ENCODE assay signal across 12 cellular contexts in genomic region chr10:124713679-124714298, GRCh38. TPM values are rescaled to one million over a fixed set of nuclear protein-coding genes. Genes with fewer than 3 reads are reported as not detected.
A peak's percentile ranks its signal among the peaks of the same experiment; 100 is the strongest.
DNase-seq lines count a peak whose midpoint lies in the region; ATAC-seq and TF ChIP-seq lines count a peak whose summit lies in the region.
"Had no signal": no experiment of that assay in that cellular context is flagged by ENCODE, and none has a peak within 500 bp of the region (broad histone marks: within the 10 kb centered on the region; RNA-seq: fewer than 3 reads in every experiment).

No MANE protein-coding gene starts in this region.

- H3K4me1 ChIP-seq in HEK293 (ENCODE audit: control insufficient read depth, insufficient read depth, low read length), result 0 out of 2 replicates have a peak, but pooled peaks cover 3% of the 10 kb centered on the region
- H3K4me1 ChIP-seq in esophagus squamous epithelium, result peaks cover 48 to 99% (median 66%) of the 10 kb centered on the region in 3 donors
- peaks cover 73 to 100% (median 96%) of the 10 kb centered on the region in 6 donors for H3K4me1 ChIP-seq in spleen
- peaks cover 67% of the 10 kb centered on the region for H3K4me1 ChIP-seq in suprapubic skin

- peak overlapping the region; percentile 86 for H3K27ac Mint-ChIP-seq in CD4-positive, alpha-beta T cell
- H3K27ac Mint-ChIP-seq: activated CD4-positive, alpha-beta T cell treated with anti-CD3 and anti-CD28 coated beads, Interleukin-2, amount 10 ng/mL, durations not matched to agents 24 days and 14 days had no signal

- no peak for TF ChIP-seq CTCF in CD4-positive, alpha-beta T cell (IDR thresholded peaks at IDR 0.05)
- TF ChIP-seq CTCF in HEK293 (tag by site-specific recombination; IDR thresholded peaks at IDR 0.05) (no peak), esophagus squamous epithelium (IDR thresholded peaks at IDR 0.05) (peak in 1 of 6 experiments; percentile 7), spleen (IDR thresholded peaks at IDR 0.05 in 8 of 11, conservative IDR thresholded peaks at IDR 0.05 in 3 of 11) (peak in 1 of 11 experiments; percentile 26), suprapubic skin (IDR thresholded peaks at IDR 0.05) (no peak)

- H3K4me3 Mint-ChIP-seq in CD4-positive, alpha-beta T cell, result peak overlapping the region; percentile 22
- H3K4me3 Mint-ChIP-seq: activated CD4-positive, alpha-beta T cell treated with anti-CD3 and anti-CD28 coated beads, Interleukin-2, amount 10 ng/mL, durations not matched to agents 24 days and 14 days; dendritic cell treated with granulocyte-macrophage colony-stimulating factor and Interleukin-4, amounts not matched to agents 40 ng/mL and 50 ng/mL, for 4 days had no signal

- H3K36me3 ChIP-seq in HEK293 (ENCODE audit: control insufficient read depth in 2 of 2, insufficient read depth in 1 of 2, low read length in 2 of 2), result peaks cover 0 to 5% of the 10 kb centered on the region in 2 experiments; a peak in 2 of 3 replicates
- no peaks in the 10 kb centered on the region for H3K36me3 ChIP-seq in esophagus squamous epithelium
- peaks cover 0 to 7% (median 0%) of the 10 kb centered on the region in 6 donors for H3K36me3 ChIP-seq in spleen
- no peaks in the 10 kb centered on the region for H3K36me3 ChIP-seq in suprapubic skin

- DNase-seq in CD4-positive, alpha-beta T cell, result no peak
- DNase-seq in esophagus squamous epithelium (lab: John Stamatoyannopoulos, UW) (no peak), spleen (no peak), suprapubic skin (ENCODE audit: low spot score in 2 of 2) (no peak)
- no peak for DNase-seq in activated CD4-positive, alpha-beta T cell treated with anti-CD3 and anti-CD28 coated beads, Interleukin-2, amount 50 U/mL, for 48 hours
- DNase-seq: activated CD4-positive, alpha-beta T cell treated with anti-CD3 and anti-CD28 coated beads, Interleukin-2, amount 10 ng/mL, durations not matched to agents 24 days and 14 days; NCI-H2081; RPMI8226 had no signal

- TF ChIP-seq POLR2A in esophagus squamous epithelium (IDR thresholded peaks at IDR 0.05) (no peak), spleen (IDR thresholded peaks at IDR 0.05) (no peak), suprapubic skin (IDR thresholded peaks at IDR 0.05) (no peak)

- H3K27me3 ChIP-seq in CD4-positive, alpha-beta T cell (ENCODE audit: control insufficient read depth, insufficient read depth, low read length), result no peaks in the 10 kb centered on the region
- H3K27me3 ChIP-seq in esophagus squamous epithelium (no peaks in the 10 kb centered on the region), spleen (replicated peaks in 1 of 7) (no peaks in the 10 kb centered on the region), suprapubic skin (no peaks in the 10 kb centered on the region)

- H3K27me3 Mint-ChIP-seq in CD4-positive, alpha-beta T cell, result no peaks in the 10 kb centered on the region
- H3K27me3 Mint-ChIP-seq: activated CD4-positive, alpha-beta T cell treated with anti-CD3 and anti-CD28 coated beads, Interleukin-2, amount 10 ng/mL, durations not matched to agents 24 days and 14 days; dendritic cell treated with granulocyte-macrophage colony-stimulating factor and Interleukin-4, amounts not matched to agents 40 ng/mL and 50 ng/mL, for 4 days had no signal

- intact Hi-C loops in CD4-positive, alpha-beta T cell (cut with DNase I, micrococcal nuclease), result no loop called here
- intact Hi-C loops in esophagus squamous epithelium (cut with DNase I), result no loop called here
- intact Hi-C loops in spleen (cut with DNase I; ENCODE audit: low total_unique reads), result loop anchor here (10.0 kb wide), 1 partner anchor 49 kb away; no protein-coding TSS in a partner anchor

- no peak overlapping the region for H3K27ac ChIP-seq in CD4-positive, alpha-beta T cell (ENCODE audit: low read depth, low read length)
- H3K27ac ChIP-seq in HEK293 (ENCODE audit: extremely low read depth, low read depth, low read length), result no peak overlapping the region
- peak overlapping the region in 3 of 4 donors; percentile 42 to 64 (median 53) for H3K27ac ChIP-seq in esophagus squamous epithelium
- H3K27ac ChIP-seq in spleen, result peak overlapping the region in 7 of 8 donors; percentile 0 to 95 (median 60)
- no peak overlapping the region for H3K27ac ChIP-seq in suprapubic skin

- H3K36me3 Mint-ChIP-seq in CD4-positive, alpha-beta T cell (ENCODE audit: low read depth), result no peaks in the 10 kb centered on the region

- TF ChIP-seq EP300 in suprapubic skin (IDR thresholded peaks at IDR 0.05), result no peak

- ATAC-seq in CD4-positive, alpha-beta T cell (ENCODE audit: poor library complexity), result no peak
- no peak for ATAC-seq in GM21381 (IDR thresholded peaks at IDR 0.05; ENCODE audit: unreplicated experiment)
- ATAC-seq: left lobe of liver had no signal

- H3K4me3 ChIP-seq in HEK293 (ENCODE audit: low read depth, low read length) (no peak overlapping the region), esophagus squamous epithelium (no peak overlapping the region), spleen (no peak overlapping the region), suprapubic skin (no peak overlapping the region)

- 57 to 61% methylated on average over 10 of the region's 10 CpGs for WGBS in esophagus squamous epithelium, 2 donors
- WGBS in spleen, 5 donors, result 45 to 55% (median 49%) methylated on average over 10 of the region's 10 CpGs
- WGBS in suprapubic skin, result 61% methylated on average over 10 of the region's 10 CpGs

- CTCF ChIA-PET in CD4-positive, alpha-beta T cell (lab: Charles Lee), result interaction anchor here (1.8 to 17.5 kb wide), 2 partner anchors 17 to 21 kb away, joined by 4 to 253 read pairs; no protein-coding TSS in a partner anchor
- CTCF ChIA-PET in HEK293 (lab: Yijun Ruan, JAX), result interaction anchor here (0.6 kb wide), 2 partner anchors 63 to 66 kb away, joined by 3 read pairs; no protein-coding TSS in a partner anchor

- POLR2A ChIA-PET in CD4-positive, alpha-beta T cell (lab: Charles Lee), result interaction anchor here (0.8 to 6.7 kb wide), 6 partner anchors 8 to 102 kb away, joined by 3 to 133 read pairs (median 4); no protein-coding TSS in a partner anchor
- POLR2A ChIA-PET in HEK293 (lab: Yijun Ruan, JAX), result interaction anchor here (0.5 kb wide), 1 partner anchor 18 kb away, joined by 3 read pairs; no protein-coding TSS in a partner anchor

- no peaks in the 10 kb centered on the region for H3K9me3 ChIP-seq in CD4-positive, alpha-beta T cell (ENCODE audit: control insufficient read depth, low read length)
- H3K9me3 ChIP-seq in HEK293 (ENCODE audit: control insufficient read depth, insufficient read depth, low read depth, low read length), result no peaks in the 10 kb centered on the region
- H3K9me3 ChIP-seq in esophagus squamous epithelium, result no peaks in the 10 kb centered on the region
- no peaks in the 10 kb centered on the region for H3K9me3 ChIP-seq in spleen
- H3K9me3 ChIP-seq in suprapubic skin, result no peaks in the 10 kb centered on the region

- H3K4me1 Mint-ChIP-seq in CD4-positive, alpha-beta T cell (ENCODE audit: low read depth), result peaks cover 90% of the 10 kb centered on the region

- no peaks in the 10 kb centered on the region for H3K9me3 Mint-ChIP-seq in CD4-positive, alpha-beta T cell
- H3K9me3 Mint-ChIP-seq: activated CD4-positive, alpha-beta T cell treated with anti-CD3 and anti-CD28 coated beads, Interleukin-2, amount 10 ng/mL, durations not matched to agents 24 days and 14 days; dendritic cell treated with granulocyte-macrophage colony-stimulating factor and Interleukin-4, amounts not matched to agents 40 ng/mL and 50 ng/mL, for 4 days had no signal

TF ChIP-seq in HEK293, 187 proteins besides CTCF, POLR2A, EP300 and RAD21:
- TF ChIP-seq ZNF664 (tag by site-specific recombination; IDR thresholded peaks at IDR 0.05) (0 out of 2 replicates have a peak, but pooled peaks have one; percentile 21), ZFP3 (tag by site-specific recombination; IDR thresholded peaks at IDR 0.05; ENCODE audit: low read depth) (no peak), ZNF561 (tag by site-specific recombination; IDR thresholded peaks at IDR 0.05; ENCODE audit: borderline replicate concordance) (no peak)

RNA-seq across cellular contexts. Expression of gene FAM53B, which starts 30.4 kb away (rescaled TPM):
- total RNA-seq in CD4-positive, alpha-beta T cell, result 10 to 100 TPM; 32.9 to 33.6 TPM
- 10 to 100 TPM; 27.4 to 54.2 (median 31.5) TPM for total RNA-seq in esophagus squamous epithelium
- total RNA-seq in spleen, result 10 to 100 TPM; 43.8 to 94.0 (median 68.9) TPM
- polyA plus RNA-seq in spleen, result 10 to 100 TPM; 13.3 to 35.2 (median 20.0) TPM
- 10 to 100 TPM; 63.5 to 75.5 (median 67.3) TPM for total RNA-seq in suprapubic skin

Comparison
In these comparisons a context has a peak if more than half of its experiments do, and no peak if none do; other contexts are left out.
1. H3K27ac ChIP-seq: peak in esophagus squamous epithelium (3 of 4) and spleen (7 of 8); none in CD4-positive, alpha-beta T cell (single experiment), HEK293 (single experiment) and suprapubic skin (single experiment).